Comparison of ENCODE assay signal across 13 cellular contexts in the genomic region with DNA sequence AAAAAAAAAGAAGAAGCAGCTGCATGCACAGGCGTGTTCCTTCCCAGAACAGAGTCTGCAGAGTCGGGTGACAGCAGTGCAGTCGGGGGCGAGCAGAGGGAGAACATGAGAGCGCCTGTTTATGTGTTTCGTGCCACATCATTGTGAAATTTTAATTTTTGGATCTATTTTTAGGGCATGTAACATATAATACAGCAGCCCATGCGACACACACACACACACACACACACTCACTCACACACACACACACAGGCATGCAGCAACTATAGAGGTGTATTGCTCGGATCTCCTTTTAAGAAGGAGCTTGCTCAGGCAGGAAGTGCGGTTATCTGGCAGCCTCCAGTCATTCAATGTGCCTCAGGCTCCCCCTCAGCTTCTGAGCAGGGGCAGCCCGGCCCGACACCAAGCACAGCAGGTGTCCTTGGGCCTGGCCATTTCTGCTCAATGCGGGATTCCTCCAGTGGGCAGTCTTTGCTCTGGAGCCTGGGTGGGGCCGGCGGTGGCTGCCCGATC.
DNase-seq lines count a peak whose midpoint lies in the region; ATAC-seq, FAIRE-seq and TF ChIP-seq lines count a peak whose summit lies in the region.
"Had no signal": no experiment of that assay in that cellular context is flagged by ENCODE, and none has a peak within 500 bp of the region (broad histone marks: within the 10 kb centered on the region; RNA-seq: fewer than 3 reads in every experiment).

No MANE protein-coding gene starts in this region.

- no peak for TF ChIP-seq RAD21 in H1 (IDR thresholded peaks at IDR 0.05 in 1 of 2, conservative IDR thresholded peaks at IDR 0.05 in 1 of 2; ENCODE audit: low read depth in 2 of 2, low read length in 2 of 2)

- FAIRE-seq in H1 (lab: Jason Lieb, UNC): no peak
- FAIRE-seq: islet of Langerhans had no signal

- no peak overlapping the region for H2AK5ac ChIP-seq in H1 (ENCODE audit: low read depth, low read length)

- 0 out of 8 replicates have a peak, but pooled peaks cover 0 to 3% (median 0%) of the 10 kb centered on the region in 4 experiments for H3K36me3 ChIP-seq in H1 (ENCODE audit: control insufficient read depth in 2 of 4, insufficient read depth in 4 of 4, low read length in 3 of 4)
- H3K36me3 ChIP-seq in right atrium auricular region: no peaks in the 10 kb centered on the region
- H3K36me3 ChIP-seq: thyroid gland had no signal

- H3K79me2 ChIP-seq in H1 (ENCODE audit: control insufficient read depth in 1 of 2, insufficient read depth in 2 of 2, low read length in 2 of 2): no peaks in the 10 kb centered on the region
- H3K79me2 ChIP-seq: parathyroid adenoma had no signal

- no peak overlapping the region for H2BK15ac ChIP-seq in H1 (ENCODE audit: low read length)

- CTCF ChIA-PET in activated naive CD4-positive, alpha-beta T cell treated with anti-CD3 and anti-CD28 coated beads for 36 hours (lab: Charles Lee): interaction anchor here (0.7 to 1.8 kb wide), 3 partner anchors 14 to 719 kb away, joined by 3 to 4 read pairs (median 4); no protein-coding TSS in a partner anchor
- CTCF ChIA-PET in H1 (lab: Charles Lee; ENCODE audit: partially characterized antibody): interaction anchor here (0.7 to 4.5 kb wide), 11 partner anchors 8 to 287 kb away, joined by 3 to 39 read pairs (median 4); no protein-coding TSS in a partner anchor

- H3K36me3 Mint-ChIP-seq in activated naive CD4-positive, alpha-beta T cell treated with anti-CD3 and anti-CD28 coated beads for 36 hours (ENCODE audit: low read depth): no peaks in the 10 kb centered on the region
- no peaks in the 10 kb centered on the region for H3K36me3 Mint-ChIP-seq in stimulated activated effector memory CD8-positive, alpha-beta T cell treated with anti-CD3 and anti-CD28 coated beads, Interleukin-12 subunit alpha, Interleukin-12 subunit beta, amount 100 ng/mL, for 72 hours

- no peak overlapping the region for H3K4me3 Mint-ChIP-seq in activated naive CD4-positive, alpha-beta T cell treated with anti-CD3 and anti-CD28 coated beads for 36 hours
- H3K4me3 Mint-ChIP-seq in stimulated activated effector memory CD8-positive, alpha-beta T cell treated with anti-CD3 and anti-CD28 coated beads, Interleukin-12 subunit alpha, Interleukin-12 subunit beta, amount 100 ng/mL, for 72 hours: no peak overlapping the region
- H3K4me3 Mint-ChIP-seq: endodermal cell had no signal

- H3K9me3 Mint-ChIP-seq in activated naive CD4-positive, alpha-beta T cell treated with anti-CD3 and anti-CD28 coated beads for 36 hours: peaks cover 28% of the 10 kb centered on the region
- peaks cover 11% of the 10 kb centered on the region for H3K9me3 Mint-ChIP-seq in stimulated activated effector memory CD8-positive, alpha-beta T cell treated with anti-CD3 and anti-CD28 coated beads, Interleukin-12 subunit alpha, Interleukin-12 subunit beta, amount 100 ng/mL, for 72 hours

- no peak overlapping the region for H3K4me3 ChIP-seq in H1 (ENCODE audit: extremely low read depth in 1 of 4, insufficient read depth in 2 of 4, low read depth in 3 of 4, low read length in 4 of 4)
- no peak overlapping the region for H3K4me3 ChIP-seq in right atrium auricular region
- H3K4me3 ChIP-seq: thyroid gland had no signal

- H3K9ac ChIP-seq in H1 (replicated peaks in 1 of 4; ENCODE audit: extremely low read depth in 1 of 4, low read depth in 3 of 4, low read length in 3 of 4): no peak overlapping the region
- H3K9ac ChIP-seq: parathyroid adenoma had no signal

- peaks cover 3% of the 10 kb centered on the region for H3K4me1 Mint-ChIP-seq in activated naive CD4-positive, alpha-beta T cell treated with anti-CD3 and anti-CD28 coated beads for 36 hours (ENCODE audit: low read depth)
- H3K4me1 Mint-ChIP-seq in stimulated activated effector memory CD8-positive, alpha-beta T cell treated with anti-CD3 and anti-CD28 coated beads, Interleukin-12 subunit alpha, Interleukin-12 subunit beta, amount 100 ng/mL, for 72 hours: peaks cover 6% of the 10 kb centered on the region
- H3K4me1 Mint-ChIP-seq: endodermal cell had no signal

- H3K27me3 ChIP-seq in H1 (replicated peaks in 1 of 4; ENCODE audit: control insufficient read depth in 3 of 4, extremely low read depth in 1 of 4, insufficient read depth in 3 of 4, low read length in 3 of 4) (no peaks in the 10 kb centered on the region), right atrium auricular region (no peaks in the 10 kb centered on the region)
- H3K27me3 ChIP-seq: thyroid gland had no signal

- H3K23me2 ChIP-seq in H1 (ENCODE audit: low read depth, low read length): no peaks in the 10 kb centered on the region

- no peak for TF ChIP-seq EP300 in H1 (IDR thresholded peaks at IDR 0.05; ENCODE audit: borderline replicate concordance in 1 of 2, low read depth in 2 of 2, low read length in 2 of 2)

- H4K20me1 ChIP-seq in H1 (replicated peaks in 1 of 2; ENCODE audit: control insufficient read depth in 1 of 2, insufficient read depth in 2 of 2, low read length in 2 of 2): no peaks in the 10 kb centered on the region

- no peak overlapping the region for H3K56ac ChIP-seq in H1 (replicated peaks; ENCODE audit: insufficient read length, low read depth, low read length)

- WGBS in H1 (ENCODE audit: extremely low coverage in 1 of 2, insufficient coverage in 1 of 2, insufficient read length in 1 of 2, insufficient replicate concordance in 2 of 2, low coverage in 1 of 2, low lambda C conversion rate in 2 of 2, missing lambda C conversion rate in 1 of 2), 2 experiments: 70% methylated on average over 15 of the region's 15 CpGs; no CpG with 5 or more reads in 1 of the 2 experiments

- H3K27ac ChIP-seq in H1 (ENCODE audit: low read depth, low read length) (no peak overlapping the region), right atrium auricular region (no peak overlapping the region)
- H3K27ac ChIP-seq: parathyroid adenoma, thyroid gland had no signal

- H3K9me3 ChIP-seq in H1 (ENCODE audit: insufficient read depth in 2 of 2, low read depth in 1 of 2, low read length in 1 of 2) (peaks cover 11 to 16% of the 10 kb centered on the region in 2 experiments), right atrium auricular region (peaks cover 0 to 19% of the 10 kb centered on the region in 2 donors)
- H3K9me3 ChIP-seq: thyroid gland had no signal

- no peaks in the 10 kb centered on the region for H3K79me1 ChIP-seq in H1 (ENCODE audit: low read depth, low read length)

- H3K4me1 ChIP-seq in H1 (replicated peaks in 1 of 4; ENCODE audit: control insufficient read depth in 3 of 4, insufficient read depth in 4 of 4, low read length in 3 of 4): no peaks in the 10 kb centered on the region; a peak in 2 of 7 replicates
- H3K4me1 ChIP-seq in right atrium auricular region: peaks cover 0 to 10% of the 10 kb centered on the region in 2 donors
- H3K4me1 ChIP-seq: parathyroid adenoma had no signal

- H3K18ac ChIP-seq in H1 (ENCODE audit: extremely low read depth, low read length): no peak overlapping the region

- peak; percentile 32 for ATAC-seq in stimulated activated effector memory CD8-positive, alpha-beta T cell treated with anti-CD3 and anti-CD28 coated beads, Interleukin-12 subunit alpha, Interleukin-12 subunit beta, amount 100 ng/mL, for 72 hours
- ATAC-seq: PC-3 had no signal

- H3K27me3 Mint-ChIP-seq in activated naive CD4-positive, alpha-beta T cell treated with anti-CD3 and anti-CD28 coated beads for 36 hours (ENCODE audit: low read depth): no peaks in the 10 kb centered on the region

- no peak for TF ChIP-seq POLR2A in H1 (IDR thresholded peaks at IDR 0.05; ENCODE audit: control extremely low read depth in 1 of 2, low read depth in 2 of 2, low read length in 2 of 2)

- no peak overlapping the region for H2BK20ac ChIP-seq in H1 (ENCODE audit: low read length)

- DNase-seq in activated naive CD4-positive, alpha-beta T cell treated with anti-CD3 and anti-CD28 coated beads for 36 hours: peak; percentile 47
- DNase-seq in activated naive CD4-positive, alpha-beta T cell treated with Interleukin-2 at 50 U/mL for 16 hours: no peak
- peak; percentile 44 to 61 for DNase-seq in NOMO-1 (lab: John Stamatoyannopoulos, UW; ENCODE audit: unreplicated experiment in 2 of 2)
- no peak for DNase-seq in H1 (ENCODE audit: low read depth in 1 of 2, low spot score in 2 of 2)
- no peak for DNase-seq in stimulated activated effector memory CD8-positive, alpha-beta T cell treated with anti-CD3 and anti-CD28 coated beads, Interleukin-12 subunit alpha, Interleukin-12 subunit beta, amount 100 ng/mL, for 72 hours (ENCODE audit: low spot score in 2 of 2)
- DNase-seq in NCI-H128 (lab: John Stamatoyannopoulos, UW; ENCODE audit: unreplicated experiment): no peak
- no peak for DNase-seq in activated CD4-positive, CD25-positive, alpha-beta regulatory T cell (lab: John Stamatoyannopoulos, UW)
- DNase-seq in right atrium auricular region (ENCODE audit: low spot score): no peak
- DNase-seq: endodermal cell, PC-3, thyroid gland had no signal

- H3K4ac ChIP-seq in H1 (replicated peaks; ENCODE audit: insufficient read length, low read depth, low read length): no peak overlapping the region

- no peak overlapping the region; the same call in 1 of the 2 replicates for H2BK5ac ChIP-seq in H1 (ENCODE audit: low read depth, low read length)

- POLR2A ChIA-PET in H1 (lab: Charles Lee; ENCODE audit: partially characterized antibody): interaction anchor here (1.0 kb wide), 1 partner anchor 96 kb away, joined by 4 read pairs; no protein-coding TSS in a partner anchor

- H2BK120ac ChIP-seq in H1 (replicated peaks; ENCODE audit: low read depth, low read length): no peak overlapping the region

- intact Hi-C loops in activated naive CD4-positive, alpha-beta T cell treated with anti-CD3 and anti-CD28 coated beads for 36 hours (cut with micrococcal nuclease): no loop called here

- H4K5ac ChIP-seq in H1 (ENCODE audit: insufficient read length, low read depth, low read length): no peak overlapping the region

- H3K27ac Mint-ChIP-seq in activated naive CD4-positive, alpha-beta T cell treated with anti-CD3 and anti-CD28 coated beads for 36 hours: no peak overlapping the region
- H3K27ac Mint-ChIP-seq in stimulated activated effector memory CD8-positive, alpha-beta T cell treated with anti-CD3 and anti-CD28 coated beads, Interleukin-12 subunit alpha, Interleukin-12 subunit beta, amount 100 ng/mL, for 72 hours: no peak overlapping the region
- H3K27ac Mint-ChIP-seq: endodermal cell had no signal

- no peak overlapping the region for H3K4me2 ChIP-seq in H1 (ENCODE audit: insufficient read depth in 1 of 2, low read depth in 2 of 2, low read length in 2 of 2)

- no peak overlapping the region for H3K23ac ChIP-seq in H1 (ENCODE audit: insufficient read length)

- H2BK12ac ChIP-seq in H1 (ENCODE audit: low read depth, low read length): no peak overlapping the region; the same call in 1 of the 2 replicates

- H4K8ac ChIP-seq in H1 (ENCODE audit: extremely low read depth, insufficient read depth, low read length): no peak overlapping the region

- peak overlapping the region; percentile 91 for H4K91ac ChIP-seq in H1 (replicated peaks; ENCODE audit: insufficient read length, low read length)

- no peak overlapping the region for H3K14ac ChIP-seq in H1 (ENCODE audit: insufficient read length)

- TF ChIP-seq CTCF in H1 (IDR thresholded peaks at IDR 0.05; ENCODE audit: control extremely low read depth in 1 of 3, insufficient read depth in 1 of 3, low read depth in 1 of 3, low read length in 3 of 3) (no peak), right atrium auricular region (IDR thresholded peaks at IDR 0.05) (no peak)

- H2AFZ ChIP-seq in H1 (ENCODE audit: low read length): no peak overlapping the region
- H2AFZ ChIP-seq: parathyroid adenoma had no signal

Comparison
In these comparisons a context has a peak if more than half of its experiments do, and no peak if none do; other contexts are left out.
1. DNase-seq: peak in activated naive CD4-positive, alpha-beta T cell treated with anti-CD3 and anti-CD28 coated beads for 36 hours (single experiment) and NOMO-1 (2 of 2); none in activated naive CD4-positive, alpha-beta T cell treated with Interleukin-2 at 50 U/mL for 16 hours (single experiment), H1 (0 of 2), stimulated activated effector memory CD8-positive, alpha-beta T cell treated with anti-CD3 and anti-CD28 coated beads, Interleukin-12 subunit alpha, Interleukin-12 subunit beta, amount 100 ng/mL, for 72 hours (0 of 2), NCI-H128 (single experiment), activated CD4-positive, CD25-positive, alpha-beta regulatory T cell (0 of 4) and right atrium auricular region (single experiment).